Comparison of ENCODE assay signal across 12 cellular contexts in genomic region chr6:15322781-15323536, GRCh38.
DNase-seq lines count a peak whose midpoint lies in the region; ATAC-seq, FAIRE-seq and TF ChIP-seq lines count a peak whose summit lies in the region.
"Had no signal": no experiment of that assay in that cellular context is flagged by ENCODE, and none has a peak within 500 bp of the region (broad histone marks: within the 10 kb centered on the region; RNA-seq: fewer than 3 reads in every experiment).

No MANE protein-coding gene starts in this region.

- CTCF ChIA-PET in HepG2 (lab: Yijun Ruan, JAX; ENCODE audit: low intra/inter-chr PET ratio, low total read pairs), result no interaction called here

- H3K9ac ChIP-seq in HepG2 (ENCODE audit: insufficient read depth, low read depth, low read length), result no peak overlapping the region

- H3K27ac ChIP-seq in HepG2 (ENCODE audit: extremely low read length, insufficient read depth, low read length) (no peak overlapping the region), right lobe of liver (no peak overlapping the region), spleen (no peak overlapping the region)
- H3K27ac ChIP-seq: C4-2B had no signal

- no peaks in the 10 kb centered on the region for H3K36me3 ChIP-seq in HepG2 (replicated peaks in 1 of 2; ENCODE audit: control insufficient read depth in 1 of 2, insufficient read depth in 2 of 2, low read length in 2 of 2)
- no peaks in the 10 kb centered on the region for H3K36me3 ChIP-seq in right lobe of liver
- H3K36me3 ChIP-seq in spleen, result no peaks in the 10 kb centered on the region

- in situ Hi-C loops in HepG2 (cut with HindIII; ENCODE audit: extremely low pct_ligation_motif_present, low pct_unique_long_range_greater_than_20kb), result no loop called here

- peaks cover 6% of the 10 kb centered on the region; the same call in 1 of the 2 replicates for H4K20me1 ChIP-seq in HepG2 (ENCODE audit: insufficient read depth, low read length)

- TF ChIP-seq RAD21 in HepG2 (CRISPR knock-in tag; IDR thresholded peaks at IDR 0.05), result no peak

- no peak overlapping the region for H3K4me2 ChIP-seq in HepG2 (ENCODE audit: low read depth, low read length)

- TF ChIP-seq EP300 in HepG2 (IDR thresholded peaks at IDR 0.05; ENCODE audit: low read depth in 2 of 2, low read length in 2 of 2) (no peak), HepG2 (CRISPR knock-in tag; IDR thresholded peaks at IDR 0.05; ENCODE audit: borderline replicate concordance) (no peak)

- H3K27me3 ChIP-seq in HepG2 (ENCODE audit: control insufficient read depth in 1 of 2, insufficient read depth in 2 of 2, low read length in 2 of 2) (no peaks in the 10 kb centered on the region), right lobe of liver (no peaks in the 10 kb centered on the region), spleen (replicated peaks in 1 of 7) (no peaks in the 10 kb centered on the region)

- POLR2A ChIA-PET in HepG2 (lab: Yijun Ruan, JAX), result no interaction called here

- no peak overlapping the region for H3K4me3 ChIP-seq in HepG2 (replicated peaks in 1 of 3; ENCODE audit: insufficient read depth in 1 of 3, low read depth in 2 of 3, low read length in 3 of 3)
- H3K4me3 ChIP-seq in right lobe of liver, result no peak overlapping the region
- H3K4me3 ChIP-seq in spleen, result no peak overlapping the region

- H3K4me1 ChIP-seq in HepG2 (ENCODE audit: insufficient read depth, low read length) (peaks cover 63% of the 10 kb centered on the region), right lobe of liver (peaks cover 0 to 11% (median 3%) of the 10 kb centered on the region in 4 donors), spleen (peaks cover 20 to 98% (median 57%) of the 10 kb centered on the region in 6 donors)

- WGBS in HepG2 (ENCODE audit: low lambda C conversion rate), result 90% methylated on average over 5 of the region's 5 CpGs
- 75% methylated on average over 3 of the region's 5 CpGs for WGBS in right lobe of liver (ENCODE audit: insufficient coverage, low coverage, low lambda C conversion rate, missing lambda C conversion rate)
- WGBS in spleen, 5 donors, result 77 to 87% (median 82%) methylated on average over 5 of the region's 5 CpGs

- peaks cover 64% of the 10 kb centered on the region for H3K79me2 ChIP-seq in HepG2 (ENCODE audit: insufficient read depth, low read length)

- H3K9me3 ChIP-seq in HepG2 (ENCODE audit: low read length) (no peaks in the 10 kb centered on the region), right lobe of liver (no peaks in the 10 kb centered on the region), spleen (no peaks in the 10 kb centered on the region)

- FAIRE-seq in HepG2 (lab: Jason Lieb, UNC), result no peak

- no TSS peak for BruUV-seq in HepG2 (replicated peaks; lab: Mats Ljungman, UMichigan)

- intact Hi-C loops in HepG2 (cut with micrococcal nuclease; ENCODE audit: unreplicated experiment) (loop anchor here (5.0 kb wide), 1 partner anchor 41 kb away; no protein-coding TSS in a partner anchor), right lobe of liver (cut with DNase I) (no loop called here), left colon (cut with DNase I, micrococcal nuclease) (no loop called here), spleen (cut with DNase I; ENCODE audit: low total_unique reads) (no loop called here)

- no peak overlapping the region for H2AFZ ChIP-seq in HepG2 (ENCODE audit: low read length)

- DNase-seq in HepG2 (ENCODE audit: low spot score) (no peak), right lobe of liver (no peak), amniotic stem cell (lab: John Stamatoyannopoulos, UW) (peak; percentile 6), left colon (peak; percentile 38 to 49), spleen (no peak), putamen (ENCODE audit: low spot score) (no peak), COR-L47 (lab: John Stamatoyannopoulos, UW) (no peak)
- DNase-seq: left cardiac atrium; NCI-H2081 treated with DMSO at 0.1 percent for 48 hours; stimulated activated naive CD4-positive, alpha-beta T cell treated with Interleukin-2 at 50 U/mL for 16 hours had no signal

- ATAC-seq in HepG2 (no peak; the same call in 2 of the 3 replicates), right lobe of liver (no peak), left colon (peak; percentile 89), HG02870 (IDR thresholded peaks at IDR 0.05; ENCODE audit: unreplicated experiment) (no peak)

- TF ChIP-seq POLR2A in HepG2 (IDR thresholded peaks at IDR 0.05; ENCODE audit: insufficient read depth in 1 of 2, low read depth in 2 of 2, low read length in 2 of 2) (no peak), right lobe of liver (IDR thresholded peaks at IDR 0.05) (no peak), spleen (IDR thresholded peaks at IDR 0.05) (no peak)

- no peak for TF ChIP-seq CTCF in HepG2 (CRISPR knock-in tag; IDR thresholded peaks at IDR 0.05)
- no peak for TF ChIP-seq CTCF in right lobe of liver (IDR thresholded peaks at IDR 0.05)
- TF ChIP-seq CTCF in spleen (IDR thresholded peaks at IDR 0.05 in 8 of 11, conservative IDR thresholded peaks at IDR 0.05 in 3 of 11), result no peak

TF ChIP-seq in HepG2, 621 proteins besides CTCF, POLR2A, EP300 and RAD21:
- TF ChIP-seq SALL1 (CRISPR knock-in tag; IDR thresholded peaks at IDR 0.05) (peak; percentile 13; the same call in 1 of the 2 replicates), ATRX (CRISPR knock-in tag; IDR thresholded peaks at IDR 0.05; ENCODE audit: borderline replicate concordance) (no peak)

Comparison
In these comparisons a context has a peak if more than half of its experiments do, and no peak if none do; other contexts are left out.
1. DNase-seq: peak in amniotic stem cell (single experiment) and left colon (2 of 2); none in HepG2 (single experiment), right lobe of liver (0 of 3), spleen (single experiment), putamen (single experiment) and COR-L47 (single experiment).